12 cellular contexts compared by ENCODE assay signal in the genomic region with DNA sequence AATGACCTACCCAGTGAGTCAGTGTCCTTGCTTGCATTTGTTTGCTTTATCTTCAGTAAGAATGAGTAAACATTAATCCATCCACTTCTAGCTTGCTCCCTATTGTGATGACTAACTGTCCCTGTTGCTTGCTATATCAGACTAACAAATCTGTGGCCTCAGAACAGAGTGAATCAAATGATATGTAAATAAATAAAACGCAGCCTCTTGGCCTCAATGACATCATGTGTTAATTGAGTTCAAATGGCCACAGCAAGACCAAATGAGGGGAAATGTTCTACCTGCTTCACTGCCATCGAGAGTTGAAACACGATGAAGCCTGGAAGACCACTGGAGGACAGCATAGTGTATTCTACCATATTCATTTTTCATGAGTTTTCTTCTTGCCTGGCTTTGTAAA.
DNase-seq lines count a peak whose midpoint lies in the region; ATAC-seq and TF ChIP-seq lines count a peak whose summit lies in the region.
"Had no signal": no experiment of that assay in that cellular context is flagged by ENCODE, and none has a peak within 500 bp of the region (broad histone marks: within the 10 kb centered on the region; RNA-seq: fewer than 3 reads in every experiment).

No MANE protein-coding gene starts in this region.

- no peak overlapping the region for H3K27ac ChIP-seq in HEK293 (ENCODE audit: extremely low read depth, low read depth, low read length)
- H3K27ac ChIP-seq in naive thymus-derived CD4-positive, alpha-beta T cell (ENCODE audit: low read depth, low read length) = no peak overlapping the region
- H3K27ac ChIP-seq: gastroesophageal sphincter, uterus had no signal

- H3K36me3 ChIP-seq in HEK293 (ENCODE audit: control insufficient read depth in 2 of 2, insufficient read depth in 1 of 2, low read length in 2 of 2) = no peaks in the 10 kb centered on the region
- H3K36me3 ChIP-seq in naive thymus-derived CD4-positive, alpha-beta T cell (ENCODE audit: control insufficient read depth in 2 of 3, insufficient read depth in 3 of 3, low read length in 3 of 3) = no peaks in the 10 kb centered on the region
- H3K36me3 ChIP-seq: gastroesophageal sphincter, uterus had no signal

- peak; percentile 71 for DNase-seq in NCI-H774 (lab: John Stamatoyannopoulos, UW)
- peak; percentile 73 for DNase-seq in epithelial cell of proximal tubule (ENCODE audit: low read depth)
- peak; percentile 65 for DNase-seq in smooth muscle cell of the brain vasculature (ENCODE audit: low read depth, low spot score)
- no peak for DNase-seq in GM10248 (ENCODE audit: extremely low spot score)
- DNase-seq in naive thymus-derived CD4-positive, alpha-beta T cell = no peak
- DNase-seq in cardiac septum (ENCODE audit: low spot score) = no peak
- DNase-seq: activated naive CD8-positive, alpha-beta T cell treated with anti-CD3 and anti-CD28 coated beads, Interleukin-2, amount 50 U/mL, for 24 hours; SW 1271; uterus had no signal

- POLR2A ChIA-PET in HEK293 (lab: Yijun Ruan, JAX) (no interaction called here), GM10248 (lab: Yijun Ruan, JAX) (no interaction called here)
- POLR2A ChIA-PET in naive thymus-derived CD4-positive, alpha-beta T cell (lab: Charles Lee) = no interaction called here

- peaks cover 0 to 22% (median 4%) of the 10 kb centered on the region in 11 donors for H3K9me3 Mint-ChIP-seq in naive thymus-derived CD4-positive, alpha-beta T cell
- H3K9me3 Mint-ChIP-seq: activated naive CD8-positive, alpha-beta T cell treated with anti-CD3 and anti-CD28 coated beads, Interleukin-2, amount 50 U/mL, for 24 hours had no signal

- ATAC-seq in naive thymus-derived CD4-positive, alpha-beta T cell = no peak
- ATAC-seq: activated naive CD8-positive, alpha-beta T cell treated with anti-CD3 and anti-CD28 coated beads, Interleukin-2, amount 50 U/mL, for 24 hours; gastroesophageal sphincter had no signal

- H3K4me3 Mint-ChIP-seq in naive thymus-derived CD4-positive, alpha-beta T cell = no peak overlapping the region
- H3K4me3 Mint-ChIP-seq: activated naive CD8-positive, alpha-beta T cell treated with anti-CD3 and anti-CD28 coated beads, Interleukin-2, amount 50 U/mL, for 24 hours; memory B cell had no signal

- CTCF ChIA-PET in HEK293 (lab: Yijun Ruan, JAX) (no interaction called here), GM10248 (lab: Yijun Ruan, JAX) (no interaction called here)
- CTCF ChIA-PET in naive thymus-derived CD4-positive, alpha-beta T cell (lab: Charles Lee) = no interaction called here

- H3K27me3 Mint-ChIP-seq in naive thymus-derived CD4-positive, alpha-beta T cell = no peaks in the 10 kb centered on the region
- H3K27me3 Mint-ChIP-seq: activated naive CD8-positive, alpha-beta T cell treated with anti-CD3 and anti-CD28 coated beads, Interleukin-2, amount 50 U/mL, for 24 hours; memory B cell had no signal

- H3K27ac Mint-ChIP-seq in naive thymus-derived CD4-positive, alpha-beta T cell = no peak overlapping the region
- H3K27ac Mint-ChIP-seq: activated naive CD8-positive, alpha-beta T cell treated with anti-CD3 and anti-CD28 coated beads, Interleukin-2, amount 50 U/mL, for 24 hours; memory B cell had no signal

- no peaks in the 10 kb centered on the region for H3K9me3 ChIP-seq in HEK293 (ENCODE audit: control insufficient read depth, insufficient read depth, low read depth, low read length)
- H3K9me3 ChIP-seq in naive thymus-derived CD4-positive, alpha-beta T cell (ENCODE audit: control insufficient read depth in 2 of 3, low read length in 3 of 3) = no peaks in the 10 kb centered on the region
- H3K9me3 ChIP-seq: gastroesophageal sphincter, uterus had no signal

- TF ChIP-seq CTCF in HEK293 (tag by site-specific recombination; IDR thresholded peaks at IDR 0.05) (no peak), epithelial cell of proximal tubule (conservative IDR thresholded peaks at IDR 0.05; ENCODE audit: low read depth, low read length) (no peak), GM10248 (IDR thresholded peaks at IDR 0.05; ENCODE audit: control extremely low read depth, extremely low read depth, low read depth, missing control alignments) (no peak)

- no peaks in the 10 kb centered on the region for H3K4me1 Mint-ChIP-seq in naive thymus-derived CD4-positive, alpha-beta T cell
- H3K4me1 Mint-ChIP-seq: activated naive CD8-positive, alpha-beta T cell treated with anti-CD3 and anti-CD28 coated beads, Interleukin-2, amount 50 U/mL, for 24 hours; memory B cell had no signal

- H3K27me3 ChIP-seq in naive thymus-derived CD4-positive, alpha-beta T cell (ENCODE audit: control insufficient read depth in 2 of 2, insufficient read depth in 2 of 2, low read length in 2 of 2) = no peaks in the 10 kb centered on the region
- H3K27me3 ChIP-seq: gastroesophageal sphincter, uterus had no signal

- H3K4me3 ChIP-seq in HEK293 (ENCODE audit: low read depth, low read length) = no peak overlapping the region
- no peak overlapping the region for H3K4me3 ChIP-seq in epithelial cell of proximal tubule (ENCODE audit: low read depth, low read length)
- H3K4me3 ChIP-seq in naive thymus-derived CD4-positive, alpha-beta T cell (ENCODE audit: low read length) = no peak overlapping the region
- H3K4me3 ChIP-seq: gastroesophageal sphincter, uterus had no signal

- intact Hi-C loops in naive thymus-derived CD4-positive, alpha-beta T cell (cut with micrococcal nuclease) = no loop called here
- intact Hi-C loops in cardiac septum (cut with DNase I) = no loop called here

- H3K4me1 ChIP-seq in HEK293 (ENCODE audit: control insufficient read depth, insufficient read depth, low read length) = peaks cover 8% of the 10 kb centered on the region; the same call in 1 of the 2 replicates
- no peaks in the 10 kb centered on the region for H3K4me1 ChIP-seq in naive thymus-derived CD4-positive, alpha-beta T cell (ENCODE audit: control insufficient read depth in 2 of 2, insufficient read depth in 2 of 2, low read length in 2 of 2)
- H3K4me1 ChIP-seq: gastroesophageal sphincter, uterus had no signal

- no peaks in the 10 kb centered on the region for H3K36me3 Mint-ChIP-seq in naive thymus-derived CD4-positive, alpha-beta T cell
- H3K36me3 Mint-ChIP-seq: memory B cell had no signal

TF ChIP-seq in HEK293, 187 proteins besides CTCF, POLR2A, EP300 and RAD21:
- TF ChIP-seq KLF16 (tag by site-specific recombination; IDR thresholded peaks at IDR 0.05) = no peak
- TF ChIP-seq, protein P1, sequence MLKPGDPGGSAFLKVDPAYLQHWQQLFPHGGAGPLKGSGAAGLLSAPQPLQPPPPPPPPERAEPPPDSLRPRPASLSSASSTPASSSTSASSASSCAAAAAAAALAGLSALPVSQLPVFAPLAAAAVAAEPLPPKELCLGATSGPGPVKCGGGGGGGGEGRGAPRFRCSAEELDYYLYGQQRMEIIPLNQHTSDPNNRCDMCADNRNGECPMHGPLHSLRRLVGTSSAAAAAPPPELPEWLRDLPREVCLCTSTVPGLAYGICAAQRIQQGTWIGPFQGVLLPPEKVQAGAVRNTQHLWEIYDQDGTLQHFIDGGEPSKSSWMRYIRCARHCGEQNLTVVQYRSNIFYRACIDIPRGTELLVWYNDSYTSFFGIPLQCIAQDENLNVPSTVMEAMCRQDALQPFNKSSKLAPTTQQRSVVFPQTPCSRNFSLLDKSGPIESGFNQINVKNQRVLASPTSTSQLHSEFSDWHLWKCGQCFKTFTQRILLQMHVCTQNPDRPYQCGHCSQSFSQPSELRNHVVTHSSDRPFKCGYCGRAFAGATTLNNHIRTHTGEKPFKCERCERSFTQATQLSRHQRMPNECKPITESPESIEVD (tag by site-specific recombination; IDR thresholded peaks at IDR 0.05) = no peak
- TF ChIP-seq ZNF843 (tag by site-specific recombination; IDR thresholded peaks at IDR 0.05) = peak; percentile 16; the same call in 1 of the 2 replicates
- no peak for TF ChIP-seq ZNF544 (tag by site-specific recombination; IDR thresholded peaks at IDR 0.05)
- 0 out of 2 replicates have a peak, but pooled peaks have one; percentile 48 for TF ChIP-seq ZBTB21 (tag by site-specific recombination; IDR thresholded peaks at IDR 0.05)
- no peak for TF ChIP-seq ZBTB7A (tag by site-specific recombination; IDR thresholded peaks at IDR 0.05; ENCODE audit: low read depth)
- TF ChIP-seq ZNF350 (tag by site-specific recombination; IDR thresholded peaks at IDR 0.05) = no peak
- TF ChIP-seq HOXC10 (CRISPR knock-in tag; IDR thresholded peaks at IDR 0.05) = no peak
- TF ChIP-seq ZNF16 (tag by site-specific recombination; IDR thresholded peaks at IDR 0.05; ENCODE audit: low read depth) = no peak
- no peak for TF ChIP-seq ZNF548 (tag by site-specific recombination; IDR thresholded peaks at IDR 0.05)
- TF ChIP-seq, protein P2, sequence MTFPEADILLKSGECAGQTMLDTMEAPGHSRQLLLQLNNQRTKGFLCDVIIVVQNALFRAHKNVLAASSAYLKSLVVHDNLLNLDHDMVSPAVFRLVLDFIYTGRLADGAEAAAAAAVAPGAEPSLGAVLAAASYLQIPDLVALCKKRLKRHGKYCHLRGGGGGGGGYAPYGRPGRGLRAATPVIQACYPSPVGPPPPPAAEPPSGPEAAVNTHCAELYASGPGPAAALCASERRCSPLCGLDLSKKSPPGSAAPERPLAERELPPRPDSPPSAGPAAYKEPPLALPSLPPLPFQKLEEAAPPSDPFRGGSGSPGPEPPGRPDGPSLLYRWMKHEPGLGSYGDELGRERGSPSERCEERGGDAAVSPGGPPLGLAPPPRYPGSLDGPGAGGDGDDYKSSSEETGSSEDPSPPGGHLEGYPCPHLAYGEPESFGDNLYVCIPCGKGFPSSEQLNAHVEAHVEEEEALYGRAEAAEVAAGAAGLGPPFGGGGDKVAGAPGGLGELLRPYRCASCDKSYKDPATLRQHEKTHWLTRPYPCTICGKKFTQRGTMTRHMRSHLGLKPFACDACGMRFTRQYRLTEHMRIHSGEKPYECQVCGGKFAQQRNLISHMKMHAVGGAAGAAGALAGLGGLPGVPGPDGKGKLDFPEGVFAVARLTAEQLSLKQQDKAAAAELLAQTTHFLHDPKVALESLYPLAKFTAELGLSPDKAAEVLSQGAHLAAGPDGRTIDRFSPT (tag by site-specific recombination; IDR thresholded peaks at IDR 0.05) = 0 out of 2 replicates have a peak, but pooled peaks have one; percentile 35
- peak; percentile 70 for TF ChIP-seq KLF8 (tag by site-specific recombination; IDR thresholded peaks at IDR 0.05)
- TF ChIP-seq FEZF1 (tag by site-specific recombination; IDR thresholded peaks at IDR 0.05) = peak; percentile 48; the same call in 1 of the 2 replicates

Comparison
In these comparisons a context has a peak if more than half of its experiments do, and no peak if none do; other contexts are left out.
1. DNase-seq: peak in NCI-H774 (single experiment), epithelial cell of proximal tubule (single experiment) and smooth muscle cell of the brain vasculature (single experiment); none in GM10248 (single experiment), naive thymus-derived CD4-positive, alpha-beta T cell (0 of 9) and cardiac septum (single experiment).